In the genomic region with DNA sequence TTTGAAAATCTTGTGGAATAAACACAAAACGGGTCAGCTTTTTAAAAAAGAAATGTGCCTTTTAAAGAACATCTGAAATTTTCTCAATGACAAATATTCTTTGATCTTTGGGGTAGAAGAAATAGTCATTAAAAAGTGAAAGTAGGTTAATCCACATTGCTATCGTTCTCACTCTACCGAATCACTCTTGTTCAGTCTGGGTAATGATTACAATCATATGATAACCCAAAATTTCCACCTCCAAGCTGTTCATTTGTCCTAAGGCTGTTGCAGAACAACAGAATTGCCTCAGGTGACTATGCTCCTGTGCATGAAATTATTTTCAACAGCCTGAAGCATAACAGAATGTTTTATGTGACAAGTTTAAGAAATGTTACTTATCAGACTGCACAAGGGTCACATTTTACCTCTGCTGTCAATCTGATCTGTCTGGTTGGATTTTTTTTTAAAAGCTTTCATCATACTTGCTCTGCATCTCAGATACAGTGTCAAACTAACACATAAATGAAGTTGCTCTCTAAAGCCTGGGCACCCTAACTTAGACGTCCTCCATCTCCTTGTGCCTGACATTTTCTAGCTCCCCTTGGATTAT, we compare ENCODE assay signal across 19 cellular contexts.
DNase-seq lines count a peak whose midpoint lies in the region; ATAC-seq and TF ChIP-seq lines count a peak whose summit lies in the region.
"Had no signal": no experiment of that assay in that cellular context is flagged by ENCODE, and none has a peak within 500 bp of the region (broad histone marks: within the 10 kb centered on the region; RNA-seq: fewer than 3 reads in every experiment).

No MANE protein-coding gene starts in this region.

- DNase-seq in activated CD4-positive, alpha-beta T cell treated with anti-CD3 and anti-CD28 coated beads, Interleukin-2, amount 10 ng/mL, durations not matched to agents 7 days and 5 days = no peak
- DNase-seq in activated CD4-positive, alpha-beta T cell treated with anti-CD3 and anti-CD28 coated beads for 4 hours = no peak
- DNase-seq in WTC11 (ENCODE audit: low spot score) (no peak), left lung (no peak), renal cortical epithelial cell (ENCODE audit: low read depth) (peak; percentile 29), NCI-H128 (lab: John Stamatoyannopoulos, UW; ENCODE audit: unreplicated experiment) (no peak)
- no peak for DNase-seq in central memory CD4-positive, alpha-beta T cell
- DNase-seq: BE2C, EL, H7, Kasumi-1, NCI-H1417 treated with DMSO at 0.1 percent for 48 hours, NCI-H187, NCI-H2227 treated with DMSO at 0.1 percent for 48 hours, NCI-H510A, NCI-H748 treated with DMSO at 0.1 percent for 48 hours, Peyer's patch had no signal

- CTCF ChIA-PET in activated CD4-positive, alpha-beta T cell treated with anti-CD3 and anti-CD28 coated beads, Interleukin-2, amount 10 ng/mL, durations not matched to agents 7 days and 5 days (lab: Charles Lee) = no interaction called here
- CTCF ChIA-PET in WTC11 (lab: Charles Lee) = interaction anchor here (0.6 kb wide), 1 partner anchor 767 kb away, joined by 3 read pairs; no protein-coding TSS in a partner anchor

- no peak for TF ChIP-seq CTCF in WTC11 (IDR thresholded peaks at IDR 0.05)
- TF ChIP-seq CTCF in left lung (IDR thresholded peaks at IDR 0.05) = no peak

- intact Hi-C loops in left lung (cut with DNase I) = no loop called here

- no peak for ATAC-seq in WTC11
- ATAC-seq in left lung = peak; percentile 25
- no peak for ATAC-seq in HG03039 (IDR thresholded peaks at IDR 0.05; ENCODE audit: unreplicated experiment)

- peaks cover 3% of the 10 kb centered on the region for H3K9me3 Mint-ChIP-seq in activated CD4-positive, alpha-beta T cell treated with anti-CD3 and anti-CD28 coated beads, Interleukin-2, amount 10 ng/mL, durations not matched to agents 7 days and 5 days
- H3K9me3 Mint-ChIP-seq in WTC11 = no peaks in the 10 kb centered on the region

- peaks cover 0 to 9% of the 10 kb centered on the region in 2 donors for H3K9me3 ChIP-seq in left lung
- H3K9me3 ChIP-seq: BE2C, Peyer's patch, SJSA1 had no signal

- H3K4me3 ChIP-seq in left lung = no peak overlapping the region
- H3K4me3 ChIP-seq: Peyer's patch, SJSA1 had no signal

- H3K4me1 Mint-ChIP-seq in activated CD4-positive, alpha-beta T cell treated with anti-CD3 and anti-CD28 coated beads, Interleukin-2, amount 10 ng/mL, durations not matched to agents 7 days and 5 days = no peaks in the 10 kb centered on the region
- peaks cover 16% of the 10 kb centered on the region for H3K4me1 Mint-ChIP-seq in WTC11

- POLR2A ChIA-PET in activated CD4-positive, alpha-beta T cell treated with anti-CD3 and anti-CD28 coated beads, Interleukin-2, amount 10 ng/mL, durations not matched to agents 7 days and 5 days (lab: Charles Lee) = no interaction called here
- POLR2A ChIA-PET in WTC11 (lab: Charles Lee) = no interaction called here

- H3K4me1 ChIP-seq in left lung = no peaks in the 10 kb centered on the region
- H3K4me1 ChIP-seq: BE2C, Peyer's patch, SJSA1 had no signal

- no peak overlapping the region for H3K27ac ChIP-seq in left lung
- H3K27ac ChIP-seq: Peyer's patch, SJSA1 had no signal

- no peaks in the 10 kb centered on the region for H3K27me3 ChIP-seq in left lung
- H3K27me3 ChIP-seq: BE2C, Peyer's patch, SJSA1 had no signal

- H3K27me3 Mint-ChIP-seq in activated CD4-positive, alpha-beta T cell treated with anti-CD3 and anti-CD28 coated beads, Interleukin-2, amount 10 ng/mL, durations not matched to agents 7 days and 5 days = no peaks in the 10 kb centered on the region
- no peaks in the 10 kb centered on the region for H3K27me3 Mint-ChIP-seq in WTC11 (ENCODE audit: low read depth)

- H3K27ac Mint-ChIP-seq in activated CD4-positive, alpha-beta T cell treated with anti-CD3 and anti-CD28 coated beads, Interleukin-2, amount 10 ng/mL, durations not matched to agents 7 days and 5 days = peak overlapping the region; percentile 31
- H3K27ac Mint-ChIP-seq in WTC11 = peak overlapping the region; percentile 2; the same call in 1 of the 2 replicates

- H3K4me3 Mint-ChIP-seq in activated CD4-positive, alpha-beta T cell treated with anti-CD3 and anti-CD28 coated beads, Interleukin-2, amount 10 ng/mL, durations not matched to agents 7 days and 5 days = no peak overlapping the region
- H3K4me3 Mint-ChIP-seq in WTC11 = no peak overlapping the region

- no peaks in the 10 kb centered on the region for H3K36me3 ChIP-seq in left lung
- H3K36me3 ChIP-seq: BE2C, Peyer's patch, SJSA1 had no signal

- H3K36me3 Mint-ChIP-seq in activated CD4-positive, alpha-beta T cell treated with anti-CD3 and anti-CD28 coated beads, Interleukin-2, amount 10 ng/mL, durations not matched to agents 7 days and 5 days (ENCODE audit: low read depth) = no peaks in the 10 kb centered on the region
- no peaks in the 10 kb centered on the region for H3K36me3 Mint-ChIP-seq in WTC11

TF ChIP-seq in WTC11, 78 proteins besides CTCF, POLR2A, EP300 and RAD21:
- TF ChIP-seq, protein P1, sequence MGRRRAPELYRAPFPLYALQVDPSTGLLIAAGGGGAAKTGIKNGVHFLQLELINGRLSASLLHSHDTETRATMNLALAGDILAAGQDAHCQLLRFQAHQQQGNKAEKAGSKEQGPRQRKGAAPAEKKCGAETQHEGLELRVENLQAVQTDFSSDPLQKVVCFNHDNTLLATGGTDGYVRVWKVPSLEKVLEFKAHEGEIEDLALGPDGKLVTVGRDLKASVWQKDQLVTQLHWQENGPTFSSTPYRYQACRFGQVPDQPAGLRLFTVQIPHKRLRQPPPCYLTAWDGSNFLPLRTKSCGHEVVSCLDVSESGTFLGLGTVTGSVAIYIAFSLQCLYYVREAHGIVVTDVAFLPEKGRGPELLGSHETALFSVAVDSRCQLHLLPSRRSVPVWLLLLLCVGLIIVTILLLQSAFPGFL (CRISPR knock-in tag; IDR thresholded peaks at IDR 0.05; ENCODE audit: borderline replicate concordance) = no peak
- TF ChIP-seq GRHL2 (CRISPR knock-in tag; IDR thresholded peaks at IDR 0.05; ENCODE audit: insufficient replicate concordance, severe bottlenecking) (no peak), ARID4B (CRISPR knock-in tag; IDR thresholded peaks at IDR 0.05; ENCODE audit: borderline replicate concordance) (no peak), ZNF219 (CRISPR knock-in tag; IDR thresholded peaks at IDR 0.05; ENCODE audit: borderline replicate concordance) (no peak), STAT6 (CRISPR knock-in tag; conservative IDR thresholded peaks at IDR 0.05; ENCODE audit: low read depth) (no peak)
